ENCODE assay signal across 41 cellular contexts in the genomic region with DNA sequence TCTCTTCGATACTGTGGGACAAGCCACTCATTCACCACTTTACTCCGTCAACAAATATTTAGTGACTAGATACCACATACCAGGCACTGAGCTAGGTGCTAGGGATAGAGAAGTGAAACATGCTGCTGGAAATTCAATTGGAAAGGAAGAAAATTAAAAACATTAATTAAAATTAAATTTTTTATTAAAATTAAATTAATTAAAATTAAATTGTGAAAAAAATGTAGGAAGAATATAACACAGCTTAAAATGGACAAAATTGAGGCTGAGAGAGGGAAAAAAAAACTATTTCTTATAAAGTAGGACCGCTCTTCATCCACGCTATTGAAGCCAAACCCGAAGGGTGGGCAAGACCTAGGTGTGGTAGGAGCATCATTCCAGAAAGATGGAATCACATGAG. TPM values are rescaled to one million over a fixed set of nuclear protein-coding genes. Genes with fewer than 3 reads are reported as not detected.
"Had no signal": no experiment of that assay in that cellular context is flagged by ENCODE, and none has a peak within 500 bp of the region (broad histone marks: within the 10 kb centered on the region; RNA-seq: fewer than 3 reads in every experiment).

No MANE protein-coding gene starts in this region.

- ATAC-seq: activated naive CD4-positive, alpha-beta T cell treated with anti-CD3 and anti-CD28 coated beads, Interleukin-2, amount 50 U/mL, for 72 hours; activated naive CD8-positive, alpha-beta T cell treated with anti-CD3 and anti-CD28 coated beads, Interleukin-2, amount 50 U/mL, for 24 hours; activated T-cell treated with anti-CD3 and anti-CD28 coated beads, Interleukin-2, amount 50 U/mL, for 4 hours; activated T-cell treated with anti-CD3 and anti-CD28 coated beads, Interleukin-2, amount 50 U/mL, for 72 hours; activated T-helper 17 cell treated with anti-CD3 and anti-CD28 coated beads, Interleukin-2, amount 50 U/mL, for 72 hours; body of pancreas had no signal

- H3K27ac ChIP-seq: adrenal gland, ascending aorta, body of pancreas, brain microvascular endothelial cell, breast epithelium, cardiac muscle cell had no signal

- H3K4me3 Mint-ChIP-seq: activated naive CD4-positive, alpha-beta T cell treated with anti-CD3 and anti-CD28 coated beads for 36 hours; activated naive CD4-positive, alpha-beta T cell treated with anti-CD3 and anti-CD28 coated beads, Interleukin-2, amount 10 ng/mL, durations not matched to agents 7 days and 5 days; activated naive CD4-positive, alpha-beta T cell treated with anti-CD3 and anti-CD28 coated beads, Interleukin-2, amount 50 U/mL, for 24 hours; activated naive CD8-positive, alpha-beta T cell; activated naive CD8-positive, alpha-beta T cell treated with anti-CD3 and anti-CD28 coated beads for 36 hours; activated naive CD8-positive, alpha-beta T cell treated with anti-CD3 and anti-CD28 coated beads, Interleukin-2, amount 10 ng/mL, durations not matched to agents 7 days and 5 days; activated naive CD8-positive, alpha-beta T cell treated with anti-CD3 and anti-CD28 coated beads, Interleukin-2, amount 50 U/mL, for 24 hours; activated T-cell treated with anti-CD3 and anti-CD28 coated beads, Interleukin-2, amount 50 U/mL, for 24 hours; activated T-cell treated with anti-CD3 and anti-CD28 coated beads, Interleukin-2, amount 50 U/mL, for 4 hours; activated T-cell treated with anti-CD3 and anti-CD28 coated beads, Interleukin-2, amount 50 U/mL, for 72 hours; activated T-helper 1 cell treated with anti-CD3 and anti-CD28 coated beads, Interleukin-12 subunit alpha, Interleukin-12 subunit beta, Interleukin-2, Interleukin-4 antibody, amounts not matched to agents 30 ng/mL and 10 ng/mL and 1 ng/mL, durations not matched to agents 14 hours and 24 hours and 36 hours; activated T-helper 17 cell treated with anti-CD3 and anti-CD28 coated beads, Interleukin-2, amount 50 U/mL, for 72 hours; brain; central memory CD8-positive, alpha-beta T cell had no signal

- H3K4me3 ChIP-seq: adrenal gland, ascending aorta, body of pancreas, breast epithelium, cardiac muscle cell had no signal

- H3K4me1 Mint-ChIP-seq: activated naive CD4-positive, alpha-beta T cell treated with anti-CD3 and anti-CD28 coated beads, Interleukin-2, amount 10 ng/mL, durations not matched to agents 7 days and 5 days; activated naive CD4-positive, alpha-beta T cell treated with anti-CD3 and anti-CD28 coated beads, Interleukin-2, amount 50 U/mL, for 24 hours; activated naive CD8-positive, alpha-beta T cell treated with anti-CD3 and anti-CD28 coated beads, Interleukin-2, amount 10 ng/mL, durations not matched to agents 7 days and 5 days; activated naive CD8-positive, alpha-beta T cell treated with anti-CD3 and anti-CD28 coated beads, Interleukin-2, amount 50 U/mL, for 24 hours; activated T-helper 17 cell treated with anti-CD3 and anti-CD28 coated beads, Interleukin-2, amount 50 U/mL, for 72 hours; central memory CD8-positive, alpha-beta T cell had no signal

- H3K4me1 ChIP-seq: adrenal gland, ascending aorta, body of pancreas, breast epithelium had no signal

- H3K36me3 ChIP-seq: adrenal gland, ascending aorta, brain microvascular endothelial cell, breast epithelium, cardiac muscle cell had no signal

- DNase-seq: activated effector memory CD4-positive, alpha-beta T cell treated with anti-CD3 and anti-CD28 coated beads, Interleukin-2, amount 50 U/mL, for 16 hours; activated effector memory CD4-positive, alpha-beta T cell treated with Interleukin-2 at 50 U/mL for 16 hours; activated gamma-delta T cell; activated gamma-delta T cell treated with Interleukin-2 at 50 U/mL for 16 hours; activated naive CD4-positive, alpha-beta T cell; activated naive CD4-positive, alpha-beta T cell treated with anti-CD3 and anti-CD28 coated beads for 36 hours; activated naive CD4-positive, alpha-beta T cell treated with anti-CD3 and anti-CD28 coated beads, Interleukin-2, amount 10 ng/mL, durations not matched to agents 7 days and 5 days; activated naive CD4-positive, alpha-beta T cell treated with anti-CD3 and anti-CD28 coated beads, Interleukin-2, amount 50 U/mL, for 16 hours; activated naive CD4-positive, alpha-beta T cell treated with Interleukin-2 at 50 U/mL for 16 hours; activated naive CD8-positive, alpha-beta T cell treated with anti-CD3 and anti-CD28 coated beads for 36 hours; activated naive CD8-positive, alpha-beta T cell treated with anti-CD3 and anti-CD28 coated beads, Interleukin-2, amount 10 ng/mL, durations not matched to agents 7 days and 5 days; activated naive CD8-positive, alpha-beta T cell treated with anti-CD3 and anti-CD28 coated beads, Interleukin-2, amount 50 U/mL, for 24 hours; activated T-cell treated with anti-CD3 and anti-CD28 coated beads, Interleukin-2, amount 50 U/mL, for 1 hour; activated T-cell treated with anti-CD3 and anti-CD28 coated beads, Interleukin-2, amount 50 U/mL, for 24 hours; activated T-cell treated with anti-CD3 and anti-CD28 coated beads, Interleukin-2, amount 50 U/mL, for 4 hours; activated T-cell treated with anti-CD3 and anti-CD28 coated beads, Interleukin-2, amount 50 U/mL, for 48 hours; activated T-cell treated with anti-CD3 and anti-CD28 coated beads, Interleukin-2, amount 50 U/mL, for 72 hours; adrenal gland; amniotic stem cell; amygdala; anterior cingulate cortex; aorta; body of pancreas; brain microvascular endothelial cell; caudate nucleus; central memory CD4-positive, alpha-beta T cell; cerebellar nuclear complex had no signal

- H3K9me3 Mint-ChIP-seq: activated naive CD4-positive, alpha-beta T cell treated with anti-CD3 and anti-CD28 coated beads for 36 hours; activated naive CD4-positive, alpha-beta T cell treated with anti-CD3 and anti-CD28 coated beads, Interleukin-2, amount 10 ng/mL, durations not matched to agents 7 days and 5 days; activated naive CD4-positive, alpha-beta T cell treated with anti-CD3 and anti-CD28 coated beads, Interleukin-2, amount 50 U/mL, for 24 hours; activated naive CD8-positive, alpha-beta T cell treated with anti-CD3 and anti-CD28 coated beads for 36 hours; activated naive CD8-positive, alpha-beta T cell treated with anti-CD3 and anti-CD28 coated beads, Interleukin-2, amount 10 ng/mL, durations not matched to agents 7 days and 5 days; activated naive CD8-positive, alpha-beta T cell treated with anti-CD3 and anti-CD28 coated beads, Interleukin-2, amount 50 U/mL, for 24 hours; activated T-cell treated with anti-CD3 and anti-CD28 coated beads, Interleukin-2, amount 50 U/mL, for 24 hours; activated T-cell treated with anti-CD3 and anti-CD28 coated beads, Interleukin-2, amount 50 U/mL, for 4 hours; activated T-helper 1 cell treated with anti-CD3 and anti-CD28 coated beads, Interleukin-12 subunit alpha, Interleukin-12 subunit beta, Interleukin-2, Interleukin-4 antibody, amounts not matched to agents 30 ng/mL and 10 ng/mL and 1 ng/mL, durations not matched to agents 14 hours and 24 hours and 36 hours; activated T-helper 17 cell treated with anti-CD3 and anti-CD28 coated beads, Interleukin-2, amount 50 U/mL, for 72 hours; activated T-helper 2 cell treated with anti-CD3 and anti-CD28 coated beads, Interferon-gamma antibody, Interleukin-2, Interleukin-4, amounts not matched to agents 10 μg/mL and 5 μg/mL and 100 μg/mL, durations not matched to agents 14 hours and 24 hours and 36 hours; central memory CD8-positive, alpha-beta T cell had no signal

- H3K27me3 ChIP-seq: adrenal gland, ascending aorta, body of pancreas, brain microvascular endothelial cell, cardiac muscle cell had no signal

- H3K27ac Mint-ChIP-seq: activated naive CD4-positive, alpha-beta T cell treated with anti-CD3 and anti-CD28 coated beads for 36 hours; activated naive CD4-positive, alpha-beta T cell treated with anti-CD3 and anti-CD28 coated beads, Interleukin-2, amount 10 ng/mL, durations not matched to agents 7 days and 5 days; activated naive CD4-positive, alpha-beta T cell treated with anti-CD3 and anti-CD28 coated beads, Interleukin-2, amount 50 U/mL, for 24 hours; activated naive CD4-positive, alpha-beta T cell treated with anti-CD3 and anti-CD28 coated beads, Interleukin-2, amount 50 U/mL, for 72 hours; activated naive CD8-positive, alpha-beta T cell; activated naive CD8-positive, alpha-beta T cell treated with anti-CD3 and anti-CD28 coated beads for 36 hours; activated naive CD8-positive, alpha-beta T cell treated with anti-CD3 and anti-CD28 coated beads, Interleukin-2, amount 10 ng/mL, durations not matched to agents 7 days and 5 days; activated naive CD8-positive, alpha-beta T cell treated with anti-CD3 and anti-CD28 coated beads, Interleukin-2, amount 50 U/mL, for 24 hours; activated T-cell treated with anti-CD3 and anti-CD28 coated beads, Interleukin-2, amount 50 U/mL, for 24 hours; activated T-cell treated with anti-CD3 and anti-CD28 coated beads, Interleukin-2, amount 50 U/mL, for 72 hours; activated T-helper 1 cell treated with anti-CD3 and anti-CD28 coated beads, Interleukin-12 subunit alpha, Interleukin-12 subunit beta, Interleukin-2, Interleukin-4 antibody, amounts not matched to agents 30 ng/mL and 10 ng/mL and 1 ng/mL, durations not matched to agents 14 hours and 24 hours and 36 hours; activated T-helper 17 cell treated with anti-CD3 and anti-CD28 coated beads, Interleukin-2, amount 50 U/mL, for 72 hours; activated T-helper 2 cell treated with anti-CD3 and anti-CD28 coated beads, Interferon-gamma antibody, Interleukin-2, Interleukin-4, amounts not matched to agents 10 μg/mL and 5 μg/mL and 100 μg/mL, durations not matched to agents 14 hours and 24 hours and 36 hours had no signal

- H3K9me3 ChIP-seq: adrenal gland, ascending aorta, body of pancreas, breast epithelium had no signal

- H3K36me3 Mint-ChIP-seq: activated naive CD4-positive, alpha-beta T cell treated with anti-CD3 and anti-CD28 coated beads, Interleukin-2, amount 10 ng/mL, durations not matched to agents 7 days and 5 days; activated naive CD4-positive, alpha-beta T cell treated with anti-CD3 and anti-CD28 coated beads, Interleukin-2, amount 50 U/mL, for 24 hours; activated naive CD8-positive, alpha-beta T cell; activated naive CD8-positive, alpha-beta T cell treated with anti-CD3 and anti-CD28 coated beads for 36 hours; activated naive CD8-positive, alpha-beta T cell treated with anti-CD3 and anti-CD28 coated beads, Interleukin-2, amount 10 ng/mL, durations not matched to agents 7 days and 5 days; brain had no signal

RNA-seq across cellular contexts. Expression of gene LRRC55, which starts 23.6 kb away (rescaled TPM):
- total RNA-seq: activated naive CD4-positive, alpha-beta T cell treated with anti-CD3 and anti-CD28 coated beads for 36 hours; activated naive CD4-positive, alpha-beta T cell treated with anti-CD3 and anti-CD28 coated beads, Interleukin-2, amount 50 U/mL, for 72 hours; activated naive CD8-positive, alpha-beta T cell treated with anti-CD3 and anti-CD28 coated beads for 36 hours; activated naive CD8-positive, alpha-beta T cell treated with anti-CD3 and anti-CD28 coated beads, Interleukin-2, amount 10 ng/mL, durations not matched to agents 7 days and 5 days; activated T-cell treated with anti-CD3 and anti-CD28 coated beads, Interleukin-2, amount 50 U/mL, for 4 hours; activated T-cell treated with anti-CD3 and anti-CD28 coated beads, Interleukin-2, amount 50 U/mL, for 72 hours; activated T-helper 1 cell treated with anti-CD3 and anti-CD28 coated beads, Interleukin-12 subunit alpha, Interleukin-12 subunit beta, Interleukin-2, Interleukin-4 antibody, amounts not matched to agents 30 ng/mL and 10 ng/mL and 1 ng/mL, durations not matched to agents 14 hours and 24 hours and 36 hours; activated T-helper 17 cell treated with anti-CD3 and anti-CD28 coated beads, Interleukin-2, amount 50 U/mL, for 72 hours; activated T-helper 2 cell treated with anti-CD3 and anti-CD28 coated beads, Interferon-gamma antibody, Interleukin-2, Interleukin-4, amounts not matched to agents 10 μg/mL and 5 μg/mL and 100 μg/mL, durations not matched to agents 14 hours and 24 hours and 36 hours; ascending aorta; astrocyte; body of pancreas; breast epithelium; bronchial epithelial cell; chondrocyte had no signal
